9 cellular contexts compared by ENCODE assay signal in the genomic region with DNA sequence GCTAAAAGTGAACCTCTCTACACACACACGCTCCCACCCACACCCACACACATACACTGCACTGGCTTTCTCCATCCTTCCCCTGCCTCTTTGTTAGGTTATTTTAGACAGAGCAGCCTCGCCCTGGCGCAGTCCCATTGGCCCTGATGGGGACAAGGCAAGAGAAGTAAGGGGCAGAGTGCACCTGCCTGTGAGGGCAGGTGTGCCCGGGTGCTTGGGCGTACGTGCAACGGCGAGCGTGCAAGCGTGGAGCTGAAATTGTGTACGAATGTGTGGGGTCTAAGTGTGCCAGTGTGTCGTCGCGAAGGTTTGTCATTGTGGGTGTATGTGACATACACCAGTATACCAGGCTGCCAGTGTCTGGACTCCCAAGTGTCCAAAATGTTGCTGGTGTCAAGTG. TPM values are rescaled to one million over a fixed set of nuclear protein-coding genes. Genes with fewer than 3 reads are reported as not detected.
DNase-seq lines count a peak whose midpoint lies in the region; ATAC-seq and TF ChIP-seq lines count a peak whose summit lies in the region.
"Had no signal": no experiment of that assay in that cellular context is flagged by ENCODE, and none has a peak within 500 bp of the region (broad histone marks: within the 10 kb centered on the region; RNA-seq: fewer than 3 reads in every experiment).

No MANE protein-coding gene starts in this region.

- H3K9ac ChIP-seq in ES-I3 (ENCODE audit: low read depth, low read length): peak overlapping the region; percentile 83; the same call in 1 of the 2 replicates
- no peak overlapping the region for H3K9ac ChIP-seq in parathyroid adenoma

- H3K27ac Mint-ChIP-seq in effector memory CD8-positive, alpha-beta T cell: no peak overlapping the region
- H3K27ac Mint-ChIP-seq: natural killer cell treated with Interleukin-12 subunit alpha and Interleukin-12 subunit beta and Interleukin-15 and Interleukin-18, amount 100 ng/mL, for 72 hours had no signal

- ATAC-seq in GM19452 (IDR thresholded peaks at IDR 0.05; ENCODE audit: unreplicated experiment): no peak
- no peak for ATAC-seq in effector memory CD8-positive, alpha-beta T cell (replicated peaks)

- H3K36me3 Mint-ChIP-seq in effector memory CD8-positive, alpha-beta T cell (ENCODE audit: insufficient read depth): no peaks in the 10 kb centered on the region

- H3K4me1 ChIP-seq in ES-I3 (ENCODE audit: insufficient read depth, low read length) (no peaks in the 10 kb centered on the region; the same call in 1 of the 2 replicates), parathyroid adenoma (no peaks in the 10 kb centered on the region)
- H3K4me1 ChIP-seq in effector memory CD4-positive, alpha-beta T cell (ENCODE audit: control insufficient read depth, insufficient read depth, low read length, poor library complexity, severe bottlenecking): no peaks in the 10 kb centered on the region

- H2AFZ ChIP-seq in parathyroid adenoma: peak overlapping the region; percentile 85

- peak overlapping the region; percentile 36 for H3K4me3 ChIP-seq in fibroblast of villous mesenchyme (ENCODE audit: low read depth, low read length)
- peak overlapping the region; percentile 65 for H3K4me3 ChIP-seq in parathyroid adenoma (ENCODE audit: low read depth, low read length)
- no peak overlapping the region for H3K4me3 ChIP-seq in effector memory CD4-positive, alpha-beta T cell (ENCODE audit: insufficient read depth, low read depth, low read length, poor library complexity, severe bottlenecking)

- H3K27me3 ChIP-seq in parathyroid adenoma (ENCODE audit: control insufficient read depth, insufficient read depth, low read length): no peaks in the 10 kb centered on the region
- no peaks in the 10 kb centered on the region for H3K27me3 ChIP-seq in effector memory CD4-positive, alpha-beta T cell (replicated peaks; ENCODE audit: control insufficient read depth, insufficient read depth, low read length, poor library complexity, severe bottlenecking)

- H3K9me3 Mint-ChIP-seq in effector memory CD8-positive, alpha-beta T cell: peaks cover 4 to 5% of the 10 kb centered on the region in 2 donors

- H3K4me2 ChIP-seq in parathyroid adenoma (ENCODE audit: low read length): peak overlapping the region; percentile 59

- H3K9me3 ChIP-seq in ES-I3 (ENCODE audit: control insufficient read depth, insufficient read depth, low read length) (no peaks in the 10 kb centered on the region), parathyroid adenoma (ENCODE audit: control insufficient read depth, low read length) (no peaks in the 10 kb centered on the region)
- H3K9me3 ChIP-seq in effector memory CD4-positive, alpha-beta T cell (ENCODE audit: control insufficient read depth, low read length): no peaks in the 10 kb centered on the region

- H3K4me3 Mint-ChIP-seq in effector memory CD8-positive, alpha-beta T cell: no peak overlapping the region
- H3K4me3 Mint-ChIP-seq: natural killer cell treated with Interleukin-12 subunit alpha and Interleukin-12 subunit beta and Interleukin-15 and Interleukin-18, amount 100 ng/mL, for 72 hours had no signal

- H3K4me1 Mint-ChIP-seq in effector memory CD8-positive, alpha-beta T cell (ENCODE audit: low read depth in 2 of 2): peaks cover 0 to 3% of the 10 kb centered on the region in 2 donors

- H3K27ac ChIP-seq in parathyroid adenoma: no peak overlapping the region
- no peak overlapping the region for H3K27ac ChIP-seq in effector memory CD4-positive, alpha-beta T cell (ENCODE audit: insufficient read depth, low read length, poor library complexity, severe bottlenecking)

- no peaks in the 10 kb centered on the region for H3K79me2 ChIP-seq in parathyroid adenoma

- no peak for TF ChIP-seq CTCF in fibroblast of villous mesenchyme (IDR thresholded peaks at IDR 0.05; ENCODE audit: insufficient read depth, low read depth, low read length)
- no peak for TF ChIP-seq CTCF in parathyroid adenoma (IDR thresholded peaks at IDR 0.05)

- H3K27me3 Mint-ChIP-seq in effector memory CD8-positive, alpha-beta T cell: peaks cover 11 to 62% of the 10 kb centered on the region in 2 donors

- H3K36me3 ChIP-seq in ES-I3 (ENCODE audit: insufficient read depth, low read length) (no peaks in the 10 kb centered on the region), parathyroid adenoma (ENCODE audit: control insufficient read depth, insufficient read depth, low read length) (no peaks in the 10 kb centered on the region)
- H3K36me3 ChIP-seq in effector memory CD4-positive, alpha-beta T cell (ENCODE audit: control insufficient read depth, insufficient read depth, low read length): no peaks in the 10 kb centered on the region

- peak; percentile 15 for DNase-seq in NCI-H774 (lab: John Stamatoyannopoulos, UW)
- no peak for DNase-seq in fibroblast of villous mesenchyme (ENCODE audit: low read depth)
- DNase-seq in GM19240 (ENCODE audit: insufficient read length, low spot score): no peak
- no peak for DNase-seq in effector memory CD4-positive, alpha-beta T cell
- no peak for DNase-seq in effector memory CD8-positive, alpha-beta T cell

RNA-seq across cellular contexts. Expression of gene LRATD1, which starts 0.5 kb away (rescaled TPM):
- total RNA-seq in fibroblast of villous mesenchyme: 0.97 and 1.7 TPM in 2 replicates
- total RNA-seq: natural killer cell treated with Interleukin-12 subunit alpha and Interleukin-12 subunit beta and Interleukin-15 and Interleukin-18, amount 100 ng/mL, for 72 hours had no signal
